Comparison of ENCODE assay signal across 9 cellular contexts in the genomic region with DNA sequence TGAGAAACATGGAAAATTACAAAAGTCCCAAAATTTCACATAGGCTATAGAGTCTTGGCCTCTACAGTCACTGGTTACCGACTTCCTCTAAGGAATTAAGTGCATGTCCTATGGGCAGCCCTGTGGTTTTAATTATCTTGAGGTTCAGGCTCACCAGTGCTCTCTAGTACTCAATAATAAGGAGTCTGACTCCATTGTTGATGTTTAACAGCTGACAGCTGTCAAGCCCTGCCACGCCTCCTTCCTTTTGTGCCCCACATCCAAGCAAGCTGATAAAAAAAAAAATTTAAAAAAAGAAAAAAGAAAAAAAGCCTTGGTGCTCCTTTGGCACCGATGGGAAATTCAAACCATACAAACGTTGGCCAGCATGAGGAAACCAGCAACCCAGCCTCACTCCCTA.
DNase-seq lines count a peak whose midpoint lies in the region.
"Had no signal": no experiment of that assay in that cellular context is flagged by ENCODE, and none has a peak within 500 bp of the region (broad histone marks: within the 10 kb centered on the region; RNA-seq: fewer than 3 reads in every experiment).

No MANE protein-coding gene starts in this region.

- DNase-seq in DMS79 (lab: John Stamatoyannopoulos, UW) (peak; percentile 20), HCEC 1CT (peak; percentile 53), RPMI7951 (ENCODE audit: low read depth) (peak; percentile 69), fibroblast of peridontal ligament (ENCODE audit: extremely low read depth) (peak; percentile 45), NCI-H1092 (lab: John Stamatoyannopoulos, UW) (no peak), kidney glomerular epithelial cell (lab: John Stamatoyannopoulos, UW) (no peak), AG08396 (ENCODE audit: low spot score) (no peak)
- no peak for DNase-seq in central memory CD4-positive, alpha-beta T cell
- DNase-seq: PC-9 had no signal

Comparison
In these comparisons a context has a peak if more than half of its experiments do, and no peak if none do; other contexts are left out.
1. DNase-seq: peak in DMS79 (single experiment), HCEC 1CT (single experiment), RPMI7951 (single experiment) and fibroblast of peridontal ligament (single experiment); none in NCI-H1092 (single experiment), kidney glomerular epithelial cell (single experiment), AG08396 (single experiment) and central memory CD4-positive, alpha-beta T cell (single experiment).